In the genomic region with DNA sequence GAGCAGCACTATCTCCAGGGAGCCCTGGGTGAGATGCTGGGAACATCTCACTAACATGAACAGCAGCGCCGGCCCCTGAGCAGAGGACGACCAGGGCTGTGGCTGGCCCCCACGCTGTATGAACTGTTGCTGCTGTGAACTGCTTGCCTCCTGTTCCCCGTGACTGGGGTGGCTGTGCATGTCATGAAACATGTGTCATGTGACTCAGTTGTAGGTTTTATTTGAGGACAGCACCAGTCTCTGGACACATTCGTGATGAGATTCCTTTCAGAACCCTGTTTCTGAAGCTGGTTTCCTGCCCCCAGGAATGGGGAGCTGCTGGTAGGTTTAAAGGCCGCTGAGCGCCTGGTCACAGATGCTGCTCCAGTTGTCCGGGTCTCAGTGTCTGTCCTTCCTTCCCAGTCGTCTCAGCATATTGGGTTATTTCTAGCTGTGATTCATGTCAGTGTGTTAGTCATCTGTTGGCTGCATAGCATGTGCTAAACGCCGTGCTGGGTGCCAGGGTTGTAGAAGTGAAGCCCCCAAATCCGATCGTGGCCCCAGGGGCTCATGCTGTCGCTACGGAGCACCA, we compare ENCODE assay signal across 10 cellular contexts.
DNase-seq lines count a peak whose midpoint lies in the region; ATAC-seq, FAIRE-seq and TF ChIP-seq lines count a peak whose summit lies in the region.
"Had no signal": no experiment of that assay in that cellular context is flagged by ENCODE, and none has a peak within 500 bp of the region (broad histone marks: within the 10 kb centered on the region; RNA-seq: fewer than 3 reads in every experiment).

No MANE protein-coding gene starts in this region.

- FAIRE-seq in bronchial epithelial cell (lab: Jason Lieb, UNC) (no peak), urothelium cell line (lab: Jason Lieb, UNC) (peak; percentile 35)

- ATAC-seq in heart right ventricle = no peak
- peak; percentile 8 for ATAC-seq in lung (ENCODE audit: insufficient read depth, low FRiP score)
- ATAC-seq: activated CD8-positive, alpha-beta memory T cell treated with anti-CD3 and anti-CD28 coated beads, Interleukin-2, amount 10 ng/mL, durations not matched to agents 7 days and 5 days had no signal

- H3K27me3 ChIP-seq in heart right ventricle (no peaks in the 10 kb centered on the region), bronchial epithelial cell (ENCODE audit: control insufficient read depth, insufficient read depth, low read length) (no peaks in the 10 kb centered on the region), lung (ENCODE audit: control insufficient read depth, insufficient read depth) (no peaks in the 10 kb centered on the region)
- H3K27me3 ChIP-seq: BE2C had no signal

- TF ChIP-seq CTCF in heart right ventricle (IDR thresholded peaks at IDR 0.05) (no peak), bronchial epithelial cell (IDR thresholded peaks at IDR 0.05; ENCODE audit: insufficient read depth, low read length, severe bottlenecking) (no peak), lung (IDR thresholded peaks at IDR 0.05; ENCODE audit: control extremely low read depth, extremely low read depth) (no peak)

- 66 to 70% methylated on average over 16 of the region's 16 CpGs for WGBS in heart right ventricle, 2 donors
- WGBS in lung, 2 donors = 75 to 78% methylated on average over 16 of the region's 16 CpGs

- H3K4me3 ChIP-seq in heart right ventricle = no peak overlapping the region
- no peak overlapping the region for H3K4me3 ChIP-seq in bronchial epithelial cell (ENCODE audit: low read depth, low read length)
- no peak overlapping the region for H3K4me3 ChIP-seq in lung

- intact Hi-C loops in heart right ventricle (cut with DNase I) = loop anchor here in 1 of 10 donors (5.0 kb wide), 1 partner anchor 46 kb away; no protein-coding TSS in a partner anchor
- intact Hi-C loops in cardiac septum (cut with DNase I) = no loop called here

- H3K9me3 ChIP-seq in heart right ventricle (no peaks in the 10 kb centered on the region), lung (ENCODE audit: control insufficient read depth in 2 of 2, insufficient read depth in 1 of 2, low read length in 1 of 2) (peaks cover 0 to 2% of the 10 kb centered on the region in 2 donors)
- H3K9me3 ChIP-seq: BE2C had no signal

- peaks cover 0 to 38% (median 0%) of the 10 kb centered on the region in 9 donors for H3K36me3 ChIP-seq in heart right ventricle
- H3K36me3 ChIP-seq in bronchial epithelial cell (ENCODE audit: control insufficient read depth, insufficient read depth, low read length) = peaks cover 4% of the 10 kb centered on the region
- H3K36me3 ChIP-seq in lung (ENCODE audit: control insufficient read depth in 2 of 2, insufficient read depth in 2 of 2, low read length in 2 of 2) = peaks cover 0 to 5% of the 10 kb centered on the region in 2 donors

- peaks cover 62 to 100% (median 96%) of the 10 kb centered on the region in 9 donors for H3K4me1 ChIP-seq in heart right ventricle
- H3K4me1 ChIP-seq in lung (ENCODE audit: control insufficient read depth in 2 of 2, insufficient read depth in 2 of 2, low read length in 2 of 2) = peaks cover 18 to 58% of the 10 kb centered on the region in 2 donors

- peak overlapping the region in 9 of 10 donors; percentile 76 to 91 (median 85) for H3K27ac ChIP-seq in heart right ventricle
- H3K27ac ChIP-seq in lung (ENCODE audit: low read depth in 1 of 2, low read length in 1 of 2) = peak overlapping the region; percentile 26 to 78

- DNase-seq in heart right ventricle = no peak
- DNase-seq in cardiac septum (ENCODE audit: low spot score) = no peak
- peak; percentile 71 for DNase-seq in bronchial epithelial cell (ENCODE audit: low read depth)
- DNase-seq in lung (ENCODE audit: low spot score) = no peak
- DNase-seq in urothelium cell line (ENCODE audit: low spot score) = no peak
- no peak for DNase-seq in NCI-H748 treated with DMSO at 0.1 percent for 48 hours (lab: John Stamatoyannopoulos, UW)
- no peak for DNase-seq in COLO829 (ENCODE audit: low spot score)
- no peak for DNase-seq in hippocampal formation (lab: John Stamatoyannopoulos, UW)
- DNase-seq: activated CD8-positive, alpha-beta memory T cell treated with anti-CD3 and anti-CD28 coated beads, Interleukin-2, amount 10 ng/mL, durations not matched to agents 7 days and 5 days; BE2C had no signal
